ENCODE assay signal across 12 cellular contexts in the genomic region with DNA sequence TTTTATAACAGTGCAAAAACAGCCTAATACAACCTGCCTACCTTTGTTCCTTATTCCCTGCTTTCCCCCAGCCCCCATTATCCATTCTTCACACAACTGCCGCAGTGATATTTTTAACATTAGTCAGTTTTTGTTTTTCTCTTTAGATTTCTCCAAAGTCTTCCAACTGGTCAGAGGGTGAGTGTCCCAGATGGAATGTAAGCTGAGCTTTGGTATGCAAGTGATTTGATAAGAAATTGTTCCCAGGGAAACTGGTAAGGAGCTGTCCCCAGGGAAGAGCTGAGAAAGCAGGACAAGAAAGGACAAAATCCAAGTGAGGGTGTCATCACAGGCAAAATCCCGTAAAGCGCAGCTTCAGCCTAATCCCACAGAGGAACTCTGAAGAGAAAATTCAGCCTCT.
A peak's percentile ranks its signal among the peaks of the same experiment; 100 is the strongest.
DNase-seq lines count a peak whose midpoint lies in the region; ATAC-seq and TF ChIP-seq lines count a peak whose summit lies in the region.
"Had no signal": no experiment of that assay in that cellular context is flagged by ENCODE, and none has a peak within 500 bp of the region (broad histone marks: within the 10 kb centered on the region; RNA-seq: fewer than 3 reads in every experiment).

No MANE protein-coding gene starts in this region.

- intact Hi-C loops in psoas muscle (cut with DNase I), result no loop called here

- TF ChIP-seq CTCF in AG04449 (IDR thresholded peaks at IDR 0.05; ENCODE audit: insufficient read depth, low read length, missing control alignments) (no peak), cardiac fibroblast (IDR thresholded peaks at IDR 0.05; ENCODE audit: low read depth, low read length) (no peak), kidney epithelial cell (IDR thresholded peaks at IDR 0.05; ENCODE audit: insufficient read depth, low read length, poor library complexity, severe bottlenecking) (no peak), psoas muscle (IDR thresholded peaks at IDR 0.05) (no peak), tibial nerve (IDR thresholded peaks at IDR 0.05) (no peak)

- no peaks in the 10 kb centered on the region for H3K9me3 Mint-ChIP-seq in stimulated activated memory B cell treated with anti-CD40 and anti-IgM and Interleukin-4, amounts not matched to agents 10 μg/mL and 1 μg/mL and 100 μg/mL, for 72 hours

- H3K27ac ChIP-seq in psoas muscle (no peak overlapping the region), tibial nerve (no peak overlapping the region)
- H3K27ac ChIP-seq: BLaER1 had no signal

- no peaks in the 10 kb centered on the region for H3K36me3 Mint-ChIP-seq in stimulated activated memory B cell treated with anti-CD40 and anti-IgM and Interleukin-4, amounts not matched to agents 10 μg/mL and 1 μg/mL and 100 μg/mL, for 72 hours

- no peaks in the 10 kb centered on the region for H3K36me3 ChIP-seq in kidney epithelial cell (ENCODE audit: control insufficient read depth, insufficient read depth, low read length)
- H3K36me3 ChIP-seq in psoas muscle (ENCODE audit: insufficient read depth in 1 of 2, low read depth in 1 of 2), result no peaks in the 10 kb centered on the region
- no peaks in the 10 kb centered on the region for H3K36me3 ChIP-seq in tibial nerve
- H3K36me3 ChIP-seq: BLaER1 had no signal

- WGBS in psoas muscle, 3 donors, result 73 to 77% (median 73%) methylated on average over 3 of the region's 3 CpGs
- 75 to 82% methylated on average over 3 of the region's 3 CpGs for WGBS in tibial nerve, 2 donors

- H3K4me3 Mint-ChIP-seq in stimulated activated memory B cell treated with anti-CD40 and anti-IgM and Interleukin-4, amounts not matched to agents 10 μg/mL and 1 μg/mL and 100 μg/mL, for 72 hours, result no peak overlapping the region

- H3K27me3 Mint-ChIP-seq in stimulated activated memory B cell treated with anti-CD40 and anti-IgM and Interleukin-4, amounts not matched to agents 10 μg/mL and 1 μg/mL and 100 μg/mL, for 72 hours, result no peaks in the 10 kb centered on the region

- TF ChIP-seq EP300 in tibial nerve (IDR thresholded peaks at IDR 0.05), result no peak

- no peaks in the 10 kb centered on the region for H3K4me1 Mint-ChIP-seq in stimulated activated memory B cell treated with anti-CD40 and anti-IgM and Interleukin-4, amounts not matched to agents 10 μg/mL and 1 μg/mL and 100 μg/mL, for 72 hours

- H3K4me1 ChIP-seq in psoas muscle (no peaks in the 10 kb centered on the region), tibial nerve (no peaks in the 10 kb centered on the region)
- H3K4me1 ChIP-seq: BLaER1 had no signal

- no peak for ATAC-seq in stimulated activated memory B cell treated with anti-CD40 and anti-IgM and Interleukin-4, amounts not matched to agents 10 μg/mL and 1 μg/mL and 100 μg/mL, for 72 hours
- no peak for ATAC-seq in psoas muscle

- no peaks in the 10 kb centered on the region for H3K27me3 ChIP-seq in kidney epithelial cell (ENCODE audit: control insufficient read depth, insufficient read depth, low read length)
- no peaks in the 10 kb centered on the region for H3K27me3 ChIP-seq in psoas muscle (ENCODE audit: insufficient read depth in 3 of 3, low read length in 2 of 3)
- H3K27me3 ChIP-seq in tibial nerve, result no peaks in the 10 kb centered on the region
- H3K27me3 ChIP-seq: BLaER1 had no signal

- POLR2A ChIA-PET in AG04449 (lab: Yijun Ruan, JAX), result no interaction called here

- DNase-seq in AG04449 (ENCODE audit: low read depth, low spot score), result peak; percentile 79
- peak; percentile 87 for DNase-seq in HS-5 (ENCODE audit: low read depth)
- peak; percentile 87 to 94 for DNase-seq in cardiac fibroblast (ENCODE audit: low read depth in 2 of 2)
- peak; percentile 63 for DNase-seq in kidney epithelial cell (ENCODE audit: low read depth)
- no peak for DNase-seq in psoas muscle
- no peak for DNase-seq in tibial nerve (ENCODE audit: low spot score in 2 of 2)
- DNase-seq in cortex of kidney (lab: John Stamatoyannopoulos, UW), result no peak
- DNase-seq: nucleus accumbens; stimulated activated CD4-positive, alpha-beta T cell treated with anti-CD3 and anti-CD28 coated beads, Interleukin-2, amount 100 ng/mL, for 48 hours; substantia nigra had no signal

- H3K4me3 ChIP-seq in AG04449 (ENCODE audit: low read depth, low read length) (no peak overlapping the region), cardiac fibroblast (replicated peaks in 1 of 2; ENCODE audit: low read depth in 2 of 2, low read length in 2 of 2) (no peak overlapping the region), kidney epithelial cell (ENCODE audit: low read depth, low read length) (no peak overlapping the region), psoas muscle (no peak overlapping the region), tibial nerve (no peak overlapping the region)
- H3K4me3 ChIP-seq: BLaER1 had no signal

- CTCF ChIA-PET in AG04449 (lab: Yijun Ruan, JAX), result no interaction called here

- no peaks in the 10 kb centered on the region for H3K9me3 ChIP-seq in psoas muscle
- H3K9me3 ChIP-seq in tibial nerve, result peaks cover 0 to 5% (median 0%) of the 10 kb centered on the region in 4 donors
- H3K9me3 ChIP-seq: BLaER1 had no signal

- no peak overlapping the region for H3K27ac Mint-ChIP-seq in stimulated activated memory B cell treated with anti-CD40 and anti-IgM and Interleukin-4, amounts not matched to agents 10 μg/mL and 1 μg/mL and 100 μg/mL, for 72 hours

- TF ChIP-seq POLR2A in tibial nerve (IDR thresholded peaks at IDR 0.05), result no peak

Comparison
In these comparisons a context has a peak if more than half of its experiments do, and no peak if none do; other contexts are left out.
1. DNase-seq: peak in AG04449 (single experiment), HS-5 (single experiment), cardiac fibroblast (2 of 2) and kidney epithelial cell (single experiment); none in psoas muscle (0 of 2), tibial nerve (0 of 2) and cortex of kidney (single experiment).